ENCODE assay signal across 31 cellular contexts in genomic region chr2:170201734-170202393, GRCh38. TPM values are rescaled to one million over a fixed set of nuclear protein-coding genes. Genes with fewer than 3 reads are reported as not detected.
DNase-seq lines count a peak whose midpoint lies in the region; ATAC-seq and TF ChIP-seq lines count a peak whose summit lies in the region.
"Had no signal": no experiment of that assay in that cellular context is flagged by ENCODE, and none has a peak within 500 bp of the region (broad histone marks: within the 10 kb centered on the region; RNA-seq: fewer than 3 reads in every experiment).

No MANE protein-coding gene starts in this region.

- no peaks in the 10 kb centered on the region for H3K36me3 Mint-ChIP-seq in activated CD4-positive, alpha-beta T cell treated with anti-CD3 and anti-CD28 coated beads, Interleukin-2, amount 10 ng/mL, durations not matched to agents 24 days and 14 days (ENCODE audit: low read depth)
- no peaks in the 10 kb centered on the region for H3K36me3 Mint-ChIP-seq in activated CD4-positive, alpha-beta T cell treated with anti-CD3 and anti-CD28 coated beads for 36 hours (ENCODE audit: low read depth)
- H3K36me3 Mint-ChIP-seq in neural progenitor cell: no peaks in the 10 kb centered on the region
- no peaks in the 10 kb centered on the region for H3K36me3 Mint-ChIP-seq in activated T-cell treated with anti-CD3 and anti-CD28 coated beads, Interleukin-2, amount 50 U/mL, for 72 hours (ENCODE audit: insufficient read depth in 2 of 2)
- H3K36me3 Mint-ChIP-seq: CD4-positive, CD25-positive, alpha-beta regulatory T cell; memory B cell had no signal

- no peaks in the 10 kb centered on the region for H3K36me3 ChIP-seq in neural progenitor cell
- H3K36me3 ChIP-seq: stomach, thyroid gland, WERI-Rb-1 had no signal

- no peak for ATAC-seq in activated CD4-positive, alpha-beta T cell treated with anti-CD3 and anti-CD28 coated beads for 36 hours
- peak; percentile 53 for ATAC-seq in HG02571 (IDR thresholded peaks at IDR 0.05; ENCODE audit: unreplicated experiment)
- peak; percentile 57 for ATAC-seq in HG03175 (IDR thresholded peaks at IDR 0.05; ENCODE audit: unreplicated experiment)
- ATAC-seq in GM18870 (IDR thresholded peaks at IDR 0.05; ENCODE audit: unreplicated experiment): no peak
- no peak for ATAC-seq in activated T-cell treated with anti-CD3 and anti-CD28 coated beads, Interleukin-2, amount 50 U/mL, for 72 hours (replicated peaks in 1 of 2)
- ATAC-seq: activated naive CD8-positive, alpha-beta T cell treated with anti-CD3 and anti-CD28 coated beads, Interleukin-2, amount 50 U/mL, for 24 hours; activated T-cell treated with anti-CD3 and anti-CD28 coated beads, Interleukin-2, amount 50 U/mL, for 4 hours; left lobe of liver had no signal

- H3K4me1 Mint-ChIP-seq in activated CD4-positive, alpha-beta T cell treated with anti-CD3 and anti-CD28 coated beads, Interleukin-2, amount 10 ng/mL, durations not matched to agents 24 days and 14 days: no peaks in the 10 kb centered on the region
- H3K4me1 Mint-ChIP-seq in activated CD4-positive, alpha-beta T cell treated with anti-CD3 and anti-CD28 coated beads for 36 hours: no peaks in the 10 kb centered on the region
- H3K4me1 Mint-ChIP-seq in neural progenitor cell: peaks cover 54% of the 10 kb centered on the region
- no peaks in the 10 kb centered on the region for H3K4me1 Mint-ChIP-seq in activated T-cell treated with anti-CD3 and anti-CD28 coated beads, Interleukin-2, amount 50 U/mL, for 72 hours (ENCODE audit: low read depth)
- H3K4me1 Mint-ChIP-seq: activated naive CD8-positive, alpha-beta T cell treated with anti-CD3 and anti-CD28 coated beads, Interleukin-2, amount 50 U/mL, for 24 hours; CD4-positive, CD25-positive, alpha-beta regulatory T cell; memory B cell had no signal

- CTCF ChIA-PET in activated CD4-positive, alpha-beta T cell treated with anti-CD3 and anti-CD28 coated beads for 36 hours (lab: Charles Lee): interaction anchor here (0.7 kb wide), 1 partner anchor 83 kb away, joined by 4 read pairs; no protein-coding TSS in a partner anchor

- no peaks in the 10 kb centered on the region for H3K79me2 ChIP-seq in neural progenitor cell (ENCODE audit: low read depth)
- H3K79me2 ChIP-seq: parathyroid adenoma had no signal

- POLR2A ChIA-PET in activated CD4-positive, alpha-beta T cell treated with anti-CD3 and anti-CD28 coated beads for 36 hours (lab: Charles Lee): no interaction called here

- no peak overlapping the region for H3K27ac ChIP-seq in neural progenitor cell
- H3K27ac ChIP-seq: 22Rv1, parathyroid adenoma, stomach, thyroid gland, WERI-Rb-1 had no signal

- no peak overlapping the region for H3K9ac ChIP-seq in neural progenitor cell
- H3K9ac ChIP-seq: parathyroid adenoma, SK-N-SH had no signal

- no peaks in the 10 kb centered on the region for H3F3A ChIP-seq in neural progenitor cell (ENCODE audit: low read depth)

- H3K9me3 ChIP-seq in neural progenitor cell (ENCODE audit: low read depth): no peaks in the 10 kb centered on the region
- H3K9me3 ChIP-seq: SK-N-SH, stomach, thyroid gland had no signal

- no peak overlapping the region for H3K27ac Mint-ChIP-seq in activated CD4-positive, alpha-beta T cell treated with anti-CD3 and anti-CD28 coated beads, Interleukin-2, amount 10 ng/mL, durations not matched to agents 24 days and 14 days
- H3K27ac Mint-ChIP-seq in activated CD4-positive, alpha-beta T cell treated with anti-CD3 and anti-CD28 coated beads for 36 hours: no peak overlapping the region
- H3K27ac Mint-ChIP-seq in neural progenitor cell: peak overlapping the region; percentile 84
- H3K27ac Mint-ChIP-seq in activated T-cell treated with anti-CD3 and anti-CD28 coated beads, Interleukin-2, amount 50 U/mL, for 72 hours: no peak overlapping the region
- H3K27ac Mint-ChIP-seq: activated naive CD8-positive, alpha-beta T cell treated with anti-CD3 and anti-CD28 coated beads, Interleukin-2, amount 50 U/mL, for 24 hours; CD4-positive, CD25-positive, alpha-beta regulatory T cell; H9; memory B cell had no signal

- H3K9me3 Mint-ChIP-seq in activated CD4-positive, alpha-beta T cell treated with anti-CD3 and anti-CD28 coated beads, Interleukin-2, amount 10 ng/mL, durations not matched to agents 24 days and 14 days: no peaks in the 10 kb centered on the region
- H3K9me3 Mint-ChIP-seq in activated CD4-positive, alpha-beta T cell treated with anti-CD3 and anti-CD28 coated beads for 36 hours (ENCODE audit: low read depth): no peaks in the 10 kb centered on the region
- H3K9me3 Mint-ChIP-seq in neural progenitor cell: peaks cover 2% of the 10 kb centered on the region
- no peaks in the 10 kb centered on the region for H3K9me3 Mint-ChIP-seq in activated T-cell treated with anti-CD3 and anti-CD28 coated beads, Interleukin-2, amount 50 U/mL, for 72 hours
- H3K9me3 Mint-ChIP-seq: activated naive CD8-positive, alpha-beta T cell treated with anti-CD3 and anti-CD28 coated beads, Interleukin-2, amount 50 U/mL, for 24 hours; activated T-cell treated with anti-CD3 and anti-CD28 coated beads, Interleukin-2, amount 50 U/mL, for 4 hours; memory B cell had no signal

- no peaks in the 10 kb centered on the region for H3K4me1 ChIP-seq in neural progenitor cell
- H3K4me1 ChIP-seq: parathyroid adenoma, stomach, thyroid gland had no signal

- peaks cover 37% of the 10 kb centered on the region for H3K27me3 Mint-ChIP-seq in activated CD4-positive, alpha-beta T cell treated with anti-CD3 and anti-CD28 coated beads, Interleukin-2, amount 10 ng/mL, durations not matched to agents 24 days and 14 days
- peaks cover 21% of the 10 kb centered on the region for H3K27me3 Mint-ChIP-seq in activated CD4-positive, alpha-beta T cell treated with anti-CD3 and anti-CD28 coated beads for 36 hours
- H3K27me3 Mint-ChIP-seq in neural progenitor cell (ENCODE audit: insufficient read depth, low read depth): peaks cover 5% of the 10 kb centered on the region
- peaks cover 35% of the 10 kb centered on the region for H3K27me3 Mint-ChIP-seq in activated T-cell treated with anti-CD3 and anti-CD28 coated beads, Interleukin-2, amount 50 U/mL, for 72 hours (ENCODE audit: low read depth)

- no peak overlapping the region for H3K4me3 ChIP-seq in neural progenitor cell
- H3K4me3 ChIP-seq: stomach, thyroid gland had no signal

- TF ChIP-seq CTCF in neural progenitor cell (IDR thresholded peaks at IDR 0.05): no peak

- H4K20me1 ChIP-seq in neural progenitor cell (ENCODE audit: low read depth): no peaks in the 10 kb centered on the region

- peak; percentile 29 for DNase-seq in activated CD4-positive, alpha-beta T cell treated with anti-CD3 and anti-CD28 coated beads, Interleukin-2, amount 10 ng/mL, durations not matched to agents 24 days and 14 days
- DNase-seq in activated CD4-positive, alpha-beta T cell treated with anti-CD3 and anti-CD28 coated beads for 36 hours: no peak
- no peak for DNase-seq in neural progenitor cell (ENCODE audit: low spot score)
- no peak for DNase-seq in stimulated activated CD4-positive, alpha-beta T cell treated with anti-CD3 and anti-CD28 coated beads, Interleukin-4, amount 100 ng/mL, for 24 hours
- no peak for DNase-seq in activated T-cell treated with anti-CD3 and anti-CD28 coated beads, Interleukin-2, amount 50 U/mL, for 72 hours
- DNase-seq: activated CD4-positive, alpha-beta T cell treated with anti-CD3 and anti-CD28 coated beads, Interleukin-2, amount 50 U/mL, for 1 hour; activated naive CD8-positive, alpha-beta T cell treated with anti-CD3 and anti-CD28 coated beads, Interleukin-2, amount 50 U/mL, for 24 hours; activated T-cell treated with anti-CD3 and anti-CD28 coated beads, Interleukin-2, amount 50 U/mL, for 4 hours; CD4-positive, CD25-positive, alpha-beta regulatory T cell; H9; KG1; NCI-H1436; NCI-H2081 treated with DMSO at 0.1 percent for 48 hours; NCI-H345; NCI-H774; OCI-M1; small intestine; stomach; thyroid gland; WERI-Rb-1 had no signal

- no peak overlapping the region for H3K4me3 Mint-ChIP-seq in activated CD4-positive, alpha-beta T cell treated with anti-CD3 and anti-CD28 coated beads, Interleukin-2, amount 10 ng/mL, durations not matched to agents 24 days and 14 days
- H3K4me3 Mint-ChIP-seq in activated CD4-positive, alpha-beta T cell treated with anti-CD3 and anti-CD28 coated beads for 36 hours: no peak overlapping the region
- H3K4me3 Mint-ChIP-seq in neural progenitor cell: no peak overlapping the region
- no peak overlapping the region for H3K4me3 Mint-ChIP-seq in activated T-cell treated with anti-CD3 and anti-CD28 coated beads, Interleukin-2, amount 50 U/mL, for 72 hours
- H3K4me3 Mint-ChIP-seq: activated naive CD8-positive, alpha-beta T cell treated with anti-CD3 and anti-CD28 coated beads, Interleukin-2, amount 50 U/mL, for 24 hours; activated T-cell treated with anti-CD3 and anti-CD28 coated beads, Interleukin-2, amount 50 U/mL, for 4 hours; CD4-positive, CD25-positive, alpha-beta regulatory T cell; H9; memory B cell; neural crest cell had no signal

- no peak overlapping the region for H2AFZ ChIP-seq in neural progenitor cell (replicated peaks)
- H2AFZ ChIP-seq: parathyroid adenoma had no signal

- no peak overlapping the region for H3K4me2 ChIP-seq in neural progenitor cell
- H3K4me2 ChIP-seq: SK-N-SH had no signal

- intact Hi-C loops in activated CD4-positive, alpha-beta T cell treated with anti-CD3 and anti-CD28 coated beads, Interleukin-2, amount 10 ng/mL, durations not matched to agents 24 days and 14 days (cut with micrococcal nuclease): no loop called here
- intact Hi-C loops in activated CD4-positive, alpha-beta T cell treated with anti-CD3 and anti-CD28 coated beads for 36 hours (cut with DNase I, micrococcal nuclease): no loop called here

- no peaks in the 10 kb centered on the region for H3K27me3 ChIP-seq in neural progenitor cell
- H3K27me3 ChIP-seq: stomach, thyroid gland had no signal

RNA-seq across cellular contexts. Expression of gene MYO3B, which starts 23.9 kb away (rescaled TPM):
- 0.95 and 1.5 TPM in 2 replicates for total RNA-seq in activated CD4-positive, alpha-beta T cell treated with anti-CD3 and anti-CD28 coated beads, Interleukin-2, amount 10 ng/mL, durations not matched to agents 24 days and 14 days
- 1 to 10 TPM in 1 of 2 experiments, under 1 TPM in 1; 0.97 to 1.2 TPM for total RNA-seq in activated CD4-positive, alpha-beta T cell treated with anti-CD3 and anti-CD28 coated beads for 36 hours
- total RNA-seq in neural progenitor cell (ENCODE audit: low replicate concordance): 16.8 and 27.3 TPM in 2 replicates
- 1 to 10 TPM; 3.8 to 4.1 TPM for total RNA-seq in activated T-cell treated with anti-CD3 and anti-CD28 coated beads, Interleukin-2, amount 50 U/mL, for 72 hours
- total RNA-seq: CD4-positive, CD25-positive, alpha-beta regulatory T cell; Daoy; HT1080; left lobe of liver; neural crest cell had no signal

Comparison
In these comparisons a context has a peak if more than half of its experiments do, and no peak if none do; other contexts are left out.
1. ATAC-seq: peak in HG02571 (single experiment) and HG03175 (single experiment); none in activated CD4-positive, alpha-beta T cell treated with anti-CD3 and anti-CD28 coated beads for 36 hours (single experiment), GM18870 (single experiment) and activated T-cell treated with anti-CD3 and anti-CD28 coated beads, Interleukin-2, amount 50 U/mL, for 72 hours (0 of 2).